8 cellular contexts compared by ENCODE assay signal in the genomic region with DNA sequence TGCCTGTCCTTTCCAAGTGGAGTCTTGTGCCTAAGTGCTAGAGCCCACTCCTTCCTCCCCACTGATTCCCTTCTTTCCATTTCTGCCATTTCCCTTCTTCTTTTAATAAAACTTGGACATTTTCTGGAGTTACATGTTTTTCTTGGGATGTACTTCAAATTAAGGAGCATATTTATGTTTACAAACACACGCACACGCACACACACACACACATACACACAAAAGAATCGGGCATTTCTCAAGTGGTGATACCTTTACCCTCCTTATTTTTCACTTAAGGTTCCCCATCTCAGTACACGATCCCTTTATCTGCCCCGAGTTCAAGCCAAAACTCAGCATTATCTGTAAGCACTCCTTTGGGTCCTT.
DNase-seq lines count a peak whose midpoint lies in the region; ATAC-seq, FAIRE-seq and TF ChIP-seq lines count a peak whose summit lies in the region.

No MANE protein-coding gene starts in this region.

- ATAC-seq in GM19035 (IDR thresholded peaks at IDR 0.05; ENCODE audit: unreplicated experiment), result peak; percentile 37
- ATAC-seq in HG03039 (IDR thresholded peaks at IDR 0.05; ENCODE audit: unreplicated experiment), result peak; percentile 9

- no peak for TF ChIP-seq POLR2A in GM12891 (IDR thresholded peaks at IDR 0.05; ENCODE audit: low read depth, low read length)

- no peaks in the 10 kb centered on the region for H3K27me3 ChIP-seq in adipocyte (replicated peaks; ENCODE audit: control insufficient read depth, insufficient read depth, low read length)
- no peaks in the 10 kb centered on the region for H3K27me3 ChIP-seq in muscle layer of duodenum (ENCODE audit: low read depth, low read length)

- peak overlapping the region; percentile 96 for H3K27ac ChIP-seq in muscle layer of duodenum (ENCODE audit: low read length)

- FAIRE-seq in GM12891 (lab: Jason Lieb, UNC), result no peak

- H3K9ac ChIP-seq in adipocyte (ENCODE audit: low read length), result peak overlapping the region; percentile 93

- H3K4me3 ChIP-seq in adipocyte (ENCODE audit: low read length) (peak overlapping the region; percentile 79), muscle layer of duodenum (ENCODE audit: low read depth in 1 of 2, low read length in 2 of 2) (peak overlapping the region; percentile 50 to 81)

- H3K4me1 ChIP-seq in adipocyte (ENCODE audit: control insufficient read depth, insufficient read depth, low read length) (peaks cover 42% of the 10 kb centered on the region), muscle layer of duodenum (ENCODE audit: control insufficient read depth in 1 of 2, insufficient read depth in 2 of 2, low read length in 2 of 2) (peaks cover 3 to 11% of the 10 kb centered on the region in 2 donors)

- H3K36me3 ChIP-seq in adipocyte (ENCODE audit: control insufficient read depth, insufficient read depth, low read length, severe bottlenecking) (no peaks in the 10 kb centered on the region), muscle layer of duodenum (ENCODE audit: control insufficient read depth in 1 of 2, insufficient read depth in 2 of 2, low read length in 2 of 2) (peaks cover 0 to 22% of the 10 kb centered on the region in 2 donors)

- DNase-seq in adipocyte (ENCODE audit: low read depth), result no peak
- DNase-seq in OCI-M2 (lab: John Stamatoyannopoulos, UW; ENCODE audit: unreplicated experiment), result no peak
- no peak for DNase-seq in NCI-H510A treated with DMSO at 0.1 percent for 48 hours (lab: John Stamatoyannopoulos, UW)
- no peak for DNase-seq in NCI-H524 (lab: John Stamatoyannopoulos, UW)
- no peak for DNase-seq in GM12891 (ENCODE audit: insufficient read length, low spot score)

- H3K9me3 ChIP-seq in adipocyte (ENCODE audit: control insufficient read depth, low read length) (no peaks in the 10 kb centered on the region), muscle layer of duodenum (ENCODE audit: control insufficient read depth in 1 of 2, low read length in 2 of 2) (no peaks in the 10 kb centered on the region)

TF ChIP-seq in GM12891, 5 proteins besides CTCF, POLR2A, EP300 and RAD21:
- TF ChIP-seq POU2F2 (IDR thresholded peaks at IDR 0.05; ENCODE audit: low read depth, low read length) (no peak), TAF1 (IDR thresholded peaks at IDR 0.05; ENCODE audit: low read depth, low read length) (no peak), SPI1 (IDR thresholded peaks at IDR 0.05; ENCODE audit: low read depth, low read length) (no peak), PAX5 (IDR thresholded peaks at IDR 0.05; ENCODE audit: insufficient read depth, low read length, severe bottlenecking) (no peak), POLR2AphosphoS5 (IDR thresholded peaks at IDR 0.05; ENCODE audit: low read depth, low read length) (no peak)
TF ChIP-seq in GM12891: peak in this region for 0.
